In the genomic region with DNA sequence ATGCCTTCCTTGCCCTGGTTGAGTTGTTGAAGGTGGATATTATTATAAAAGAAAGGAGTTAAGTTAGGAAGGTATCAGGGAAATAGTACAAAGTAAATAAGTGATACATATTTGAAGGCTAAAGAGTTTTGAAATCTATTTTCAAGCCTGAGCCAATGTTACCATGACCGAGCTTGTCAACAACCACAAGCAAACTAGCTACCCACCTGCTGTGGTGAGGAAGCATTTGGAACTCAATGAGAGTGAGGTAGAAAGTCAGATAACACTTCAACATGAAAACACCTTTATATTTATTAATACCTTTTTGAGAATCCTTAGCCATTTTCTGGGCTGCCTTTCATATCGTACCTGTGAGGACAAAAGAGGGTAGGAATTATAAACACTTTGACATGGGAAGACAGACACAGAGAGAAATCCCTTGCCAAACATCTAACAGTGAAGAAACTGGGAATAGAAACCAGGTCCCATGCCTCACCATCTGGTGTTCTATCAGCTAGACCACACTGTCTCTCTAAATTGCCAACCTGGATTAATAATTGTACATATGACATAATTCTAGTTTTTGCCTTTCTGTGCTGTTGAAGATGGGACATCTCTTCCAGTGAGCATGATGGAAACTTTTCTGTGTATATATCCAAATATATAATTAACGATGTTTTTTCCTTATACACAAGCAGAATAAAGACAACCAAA, we compare ENCODE assay signal across 31 cellular contexts.
"Had no signal": no experiment of that assay in that cellular context is flagged by ENCODE, and none has a peak within 500 bp of the region (broad histone marks: within the 10 kb centered on the region; RNA-seq: fewer than 3 reads in every experiment).

No MANE protein-coding gene starts in this region.

- DNase-seq: activated CD4-positive, alpha-beta T cell treated with anti-CD3 and anti-CD28 coated beads for 36 hours; activated CD4-positive, alpha-beta T cell treated with anti-CD3 and anti-CD28 coated beads, Interleukin-2, amount 10 ng/mL, durations not matched to agents 7 days and 5 days; activated CD4-positive, alpha-beta T cell treated with anti-CD3 and anti-CD28 coated beads, Interleukin-2, amount 50 U/mL, for 48 hours; activated CD8-positive, alpha-beta T cell treated with anti-CD3 and anti-CD28 coated beads, Interleukin-2, amount 10 ng/mL, durations not matched to agents 7 days and 5 days; activated gamma-delta T cell; activated naive CD4-positive, alpha-beta T cell treated with Interleukin-2 at 50 U/mL for 16 hours; activated naive CD8-positive, alpha-beta T cell treated with anti-CD3 and anti-CD28 coated beads, Interleukin-2, amount 10 ng/mL, durations not matched to agents 7 days and 5 days; activated T-cell treated with anti-CD3 and anti-CD28 coated beads, Interleukin-2, amount 50 U/mL, for 24 hours; amygdala; body of pancreas; caudate nucleus; KG1; MM.1S; MV-4-11; NCI-H1092; NCI-H1436 treated with DMSO at 0.1 percent for 48 hours; NCI-H187 treated with DMSO at 0.1 percent for 48 hours; NCI-H2081; NCI-H2171 treated with DMSO at 0.1 percent for 48 hours; NCI-H2227 treated with DMSO at 0.1 percent for 48 hours; NCI-H446; NCI-H510A treated with DMSO at 0.1 percent for 48 hours; NCI-H526 treated with DMSO at 0.1 percent for 48 hours; NCI-H774; SHP77; SJCRH30 had no signal

- H3K4me3 ChIP-seq: ascending aorta, body of pancreas, breast epithelium, SJCRH30, SK-N-MC had no signal

- H3K36me3 ChIP-seq: ascending aorta, breast epithelium, SJCRH30 had no signal

- H3K9me3 ChIP-seq: ascending aorta, body of pancreas, breast epithelium, SJCRH30 had no signal

- H3K27ac ChIP-seq: ascending aorta, body of pancreas, breast epithelium, SJCRH30, SK-N-MC had no signal

- H3K4me1 ChIP-seq: ascending aorta, body of pancreas, breast epithelium, SJCRH30 had no signal

- FAIRE-seq: TTC549 had no signal

- ATAC-seq: activated CD4-positive, alpha-beta T cell treated with anti-CD3 and anti-CD28 coated beads for 36 hours; activated CD8-positive, alpha-beta T cell treated with anti-CD3 and anti-CD28 coated beads, Interleukin-2, amount 10 ng/mL, durations not matched to agents 7 days and 5 days; body of pancreas; Panc1 had no signal

- H3K27me3 ChIP-seq: ascending aorta, body of pancreas, breast epithelium, SJCRH30 had no signal
